Comparison of ENCODE assay signal across 2 cellular contexts in the genomic region with DNA sequence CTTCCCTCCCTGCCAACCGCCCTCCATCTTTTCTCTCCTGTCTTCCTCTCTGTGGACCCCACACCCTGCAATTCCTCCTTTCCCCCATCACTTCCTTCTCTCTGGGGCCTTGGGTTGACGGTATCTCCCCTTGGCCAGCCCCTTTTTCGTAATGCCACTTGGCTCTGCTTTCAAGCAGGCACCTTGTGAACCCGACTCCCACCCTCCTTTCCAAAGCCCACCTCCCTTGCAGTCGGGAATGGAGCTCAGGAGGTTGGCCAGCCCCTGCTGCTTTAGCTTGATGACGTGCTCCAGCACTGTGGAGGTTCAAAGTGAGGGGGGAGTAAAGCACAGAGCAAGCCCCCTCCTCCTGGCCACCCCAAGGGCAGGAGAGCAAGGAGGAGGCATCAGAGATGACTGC.
TF ChIP-seq lines count a peak whose summit lies in the region.

No MANE protein-coding gene starts in this region.

TF ChIP-seq in IMR-90, 13 proteins besides CTCF, POLR2A, EP300 and RAD21:
- TF ChIP-seq RCOR1 (IDR thresholded peaks at IDR 0.05; ENCODE audit: insufficient replicate concordance, low read length) (no peak), SMC3 (IDR thresholded peaks at IDR 0.05; ENCODE audit: low read depth, low read length) (no peak), MXI1 (IDR thresholded peaks at IDR 0.05; ENCODE audit: borderline replicate concordance, low read depth, low read length) (no peak), BHLHE40 (IDR thresholded peaks at IDR 0.05; ENCODE audit: low read depth, low read length) (no peak), CEBPB (IDR thresholded peaks at IDR 0.05; ENCODE audit: low read depth, low read length) (no peak), FOS (IDR thresholded peaks at IDR 0.05; ENCODE audit: low read depth, low read length) (no peak), RFX5 (IDR thresholded peaks at IDR 0.05; ENCODE audit: low read depth, low read length) (no peak), ELK1 (IDR thresholded peaks at IDR 0.05; ENCODE audit: borderline replicate concordance, low read depth, low read length) (no peak), CHD1 (IDR thresholded peaks at IDR 0.05; ENCODE audit: low read depth, low read length) (no peak), MAZ (IDR thresholded peaks at IDR 0.05; ENCODE audit: borderline replicate concordance, low read depth, low read length) (no peak), MAFK (IDR thresholded peaks at IDR 0.05; ENCODE audit: low read depth, low read length) (no peak), NFE2L2 (IDR thresholded peaks at IDR 0.05; ENCODE audit: low read depth, low read length) (no peak)
- TF ChIP-seq, protein P1, sequence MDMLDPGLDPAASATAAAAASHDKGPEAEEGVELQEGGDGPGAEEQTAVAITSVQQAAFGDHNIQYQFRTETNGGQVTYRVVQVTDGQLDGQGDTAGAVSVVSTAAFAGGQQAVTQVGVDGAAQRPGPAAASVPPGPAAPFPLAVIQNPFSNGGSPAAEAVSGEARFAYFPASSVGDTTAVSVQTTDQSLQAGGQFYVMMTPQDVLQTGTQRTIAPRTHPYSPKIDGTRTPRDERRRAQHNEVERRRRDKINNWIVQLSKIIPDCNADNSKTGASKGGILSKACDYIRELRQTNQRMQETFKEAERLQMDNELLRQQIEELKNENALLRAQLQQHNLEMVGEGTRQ (IDR thresholded peaks at IDR 0.05; ENCODE audit: low read depth, low read length): no peak

TF ChIP-seq in neural cell, 6 proteins besides CTCF, POLR2A, EP300 and RAD21:
- TF ChIP-seq POLR2AphosphoS5 (IDR thresholded peaks at IDR 0.05) (no peak), EZH2 (IDR thresholded peaks at IDR 0.05; ENCODE audit: borderline replicate concordance, insufficient read depth, low read length, poor library complexity, severe bottlenecking) (no peak), TAF1 (IDR thresholded peaks at IDR 0.05; ENCODE audit: low read depth) (no peak), SMC3 (conservative IDR thresholded peaks at IDR 0.05; ENCODE audit: poor library complexity) (no peak), REST (IDR thresholded peaks at IDR 0.05; ENCODE audit: borderline replicate concordance) (no peak), MXI1 (conservative IDR thresholded peaks at IDR 0.05; ENCODE audit: poor library complexity, severe bottlenecking) (no peak)
